In the genomic region with DNA sequence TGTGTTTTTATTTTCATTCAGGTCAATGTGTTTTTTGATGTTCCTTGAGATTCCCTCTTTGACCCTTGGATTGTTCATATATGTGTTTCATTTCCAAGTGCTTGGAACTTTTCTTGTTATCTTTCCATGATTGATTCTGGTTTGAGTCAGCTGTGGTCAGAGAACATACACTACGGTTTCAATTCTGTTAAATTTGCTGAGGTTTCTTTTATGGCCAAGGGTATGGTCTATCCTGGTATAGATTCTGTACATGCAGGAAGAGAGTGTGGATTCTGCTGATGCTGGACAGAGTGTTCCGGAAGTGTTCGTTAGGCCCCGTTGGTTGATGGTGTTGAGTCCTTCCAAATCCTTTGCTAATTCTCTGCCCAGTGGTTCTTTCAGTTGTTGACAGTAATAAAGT, we compare ENCODE assay signal across 21 cellular contexts.
"Had no signal": no experiment of that assay in that cellular context is flagged by ENCODE, and none has a peak within 500 bp of the region (broad histone marks: within the 10 kb centered on the region; RNA-seq: fewer than 3 reads in every experiment).

No MANE protein-coding gene starts in this region.

- DNase-seq: Karpas-422, KG1, MG63, NCI-H1092, NCI-H1105 treated with DMSO at 0.1 percent for 48 hours, NCI-H1436, NCI-H187, NCI-H2029, NCI-H2081 treated with DMSO at 0.1 percent for 48 hours, NCI-H2171, NCI-H226, NCI-H446, NCI-H510A, NCI-H524 treated with DMSO at 0.1 percent for 48 hours, NCI-H69, NCI-H774, SHP77 treated with DMSO at 0.1 percent for 48 hours, SJCRH30 had no signal

- H3K4me3 ChIP-seq: MG63, SJCRH30 had no signal

- H3K27ac ChIP-seq: HL-60, RWPE1, SJCRH30 had no signal

- H3K9me3 ChIP-seq: MG63, SJCRH30 had no signal

- H3K27me3 ChIP-seq: SJCRH30 had no signal

- H3K36me3 ChIP-seq: MG63, SJCRH30 had no signal

- ATAC-seq: SK-N-SH treated with all-trans-retinoic acid at 6 μM for 48 hours had no signal
